Comparison of ENCODE assay signal across 16 cellular contexts in genomic region chr13:94706854-94707399, GRCh38. TPM values are rescaled to one million over a fixed set of nuclear protein-coding genes. Genes with fewer than 3 reads are reported as not detected.
DNase-seq lines count a peak whose midpoint lies in the region; ATAC-seq and TF ChIP-seq lines count a peak whose summit lies in the region.
"Had no signal": no experiment of that assay in that cellular context is flagged by ENCODE, and none has a peak within 500 bp of the region (broad histone marks: within the 10 kb centered on the region; RNA-seq: fewer than 3 reads in every experiment).

No MANE protein-coding gene starts in this region.

- H3K9me3 ChIP-seq in psoas muscle (no peaks in the 10 kb centered on the region), testis (no peaks in the 10 kb centered on the region), BE2C (no peaks in the 10 kb centered on the region)
- H3K9me3 ChIP-seq: Peyer's patch had no signal

- no peak overlapping the region for H3K4me3 Mint-ChIP-seq in T-helper 2 cell treated with Interferon-gamma antibody and Interleukin-4, amounts not matched to agents 5 μg/mL and 100 μg/mL, for 36 hours

- H3K27me3 ChIP-seq in psoas muscle (ENCODE audit: insufficient read depth in 3 of 3, low read length in 2 of 3) (peaks cover 0 to 98% (median 46%) of the 10 kb centered on the region in 3 donors), testis (no peaks in the 10 kb centered on the region), BE2C (peaks cover 96% of the 10 kb centered on the region)

- TF ChIP-seq POLR2A in testis (IDR thresholded peaks at IDR 0.05) = no peak

- H3K4me1 ChIP-seq in psoas muscle (peaks cover 9% of the 10 kb centered on the region), testis (no peaks in the 10 kb centered on the region), BE2C (peaks cover 3% of the 10 kb centered on the region; the same call in 1 of the 2 replicates)

- no peaks in the 10 kb centered on the region for H3K36me3 ChIP-seq in psoas muscle (ENCODE audit: insufficient read depth in 1 of 2, low read depth in 1 of 2)
- no peaks in the 10 kb centered on the region for H3K36me3 ChIP-seq in testis (ENCODE audit: low read depth, missing control alignments)
- H3K36me3 ChIP-seq in BE2C = no peaks in the 10 kb centered on the region
- H3K36me3 ChIP-seq: Peyer's patch had no signal

- H3K27ac Mint-ChIP-seq in T-helper 2 cell treated with Interferon-gamma antibody and Interleukin-4, amounts not matched to agents 5 μg/mL and 100 μg/mL, for 36 hours = no peak overlapping the region
- H3K27ac Mint-ChIP-seq: activated naive CD4-positive, alpha-beta T cell treated with anti-CD3 and anti-CD28 coated beads for 36 hours had no signal

- peaks cover 8% of the 10 kb centered on the region for H3K9me3 Mint-ChIP-seq in T-helper 2 cell treated with Interferon-gamma antibody and Interleukin-4, amounts not matched to agents 5 μg/mL and 100 μg/mL, for 36 hours
- H3K9me3 Mint-ChIP-seq: activated naive CD4-positive, alpha-beta T cell treated with anti-CD3 and anti-CD28 coated beads for 36 hours had no signal

- H3K27ac ChIP-seq in psoas muscle (no peak overlapping the region), testis (no peak overlapping the region)
- H3K27ac ChIP-seq: epithelial cell of prostate, HL-60, Peyer's patch had no signal

- H3K4me3 ChIP-seq in psoas muscle (peak overlapping the region; percentile 25), testis (peak overlapping the region in 1 of 2 donors; percentile 12), BE2C (ENCODE audit: low read depth, low read length) (no peak overlapping the region)
- H3K4me3 ChIP-seq: Peyer's patch had no signal

- TF ChIP-seq CTCF in psoas muscle (IDR thresholded peaks at IDR 0.05) (no peak), testis (IDR thresholded peaks at IDR 0.05) (no peak), BE2C (IDR thresholded peaks at IDR 0.05; ENCODE audit: low read depth, low read length) (no peak)

- H3K4me1 Mint-ChIP-seq in T-helper 2 cell treated with Interferon-gamma antibody and Interleukin-4, amounts not matched to agents 5 μg/mL and 100 μg/mL, for 36 hours (ENCODE audit: low read depth) = peaks cover 5% of the 10 kb centered on the region

- peak in 2 of 3 experiments; percentile 57 to 65 for DNase-seq in NCI-H1417 (lab: John Stamatoyannopoulos, UW)
- DNase-seq in NCI-H1417 treated with DMSO at 0.1 percent for 48 hours (lab: John Stamatoyannopoulos, UW) = no peak
- DNase-seq in SHP77 treated with DMSO at 0.1 percent for 48 hours (lab: John Stamatoyannopoulos, UW) = peak; percentile 80
- peak; percentile 86 for DNase-seq in globus pallidus (ENCODE audit: low spot score)
- DNase-seq in psoas muscle = no peak
- no peak for DNase-seq in testis
- DNase-seq in T-helper 2 cell treated with Interferon-gamma antibody and Interleukin-4, amounts not matched to agents 5 μg/mL and 100 μg/mL, for 36 hours (ENCODE audit: low spot score) = no peak
- no peak for DNase-seq in BE2C
- DNase-seq: activated naive CD4-positive, alpha-beta T cell treated with anti-CD3 and anti-CD28 coated beads for 36 hours; GDM1; left colon; NCI-H1048; Peyer's patch had no signal

- peaks cover 5% of the 10 kb centered on the region for H3K36me3 Mint-ChIP-seq in T-helper 2 cell treated with Interferon-gamma antibody and Interleukin-4, amounts not matched to agents 5 μg/mL and 100 μg/mL, for 36 hours (ENCODE audit: low read depth)

- WGBS in psoas muscle, 3 donors = 8 to 12% (median 9%) methylated on average over 15 of the region's 15 CpGs
- WGBS in testis, 2 donors = 13% methylated on average over 15 of the region's 15 CpGs

- ATAC-seq in psoas muscle = no peak
- ATAC-seq: left colon had no signal

- peaks cover 89% of the 10 kb centered on the region for H3K27me3 Mint-ChIP-seq in T-helper 2 cell treated with Interferon-gamma antibody and Interleukin-4, amounts not matched to agents 5 μg/mL and 100 μg/mL, for 36 hours (ENCODE audit: low read depth)

- intact Hi-C loops in psoas muscle (cut with DNase I) (no loop called here), testis (cut with DNase I; ENCODE audit: low total_unique reads) (no loop called here)

RNA-seq across cellular contexts. Expression of gene SOX21, which starts 5.4 kb away (rescaled TPM):
- total RNA-seq in psoas muscle = not detected
- polyA plus RNA-seq in psoas muscle = not detected
- total RNA-seq in testis = under 1 TPM; 0.56 to 0.71 TPM
- 0.15 TPM for polyA plus RNA-seq in testis (ENCODE audit: insufficient read depth, low read depth, low replicate concordance)
- polyA plus RNA-seq in BE2C (2012; ENCODE audit: insufficient read depth, insufficient read length, low read depth) = not detected
- total RNA-seq: A673; activated naive CD4-positive, alpha-beta T cell treated with anti-CD3 and anti-CD28 coated beads for 36 hours; left colon; Peyer's patch had no signal

Comparison
In these comparisons a context has a peak if more than half of its experiments do, and no peak if none do; other contexts are left out.
1. DNase-seq: peak in NCI-H1417 (2 of 3), SHP77 treated with DMSO at 0.1 percent for 48 hours (single experiment) and globus pallidus (single experiment); none in NCI-H1417 treated with DMSO at 0.1 percent for 48 hours (single experiment), psoas muscle (0 of 2), testis (single experiment), T-helper 2 cell treated with Interferon-gamma antibody and Interleukin-4, amounts not matched to agents 5 μg/mL and 100 μg/mL, for 36 hours (single experiment) and BE2C (single experiment).